28 cellular contexts compared by ENCODE assay signal in genomic region chr4:100023800-100024199, GRCh38.
"Had no signal": no experiment of that assay in that cellular context is flagged by ENCODE, and none has a peak within 500 bp of the region (broad histone marks: within the 10 kb centered on the region; RNA-seq: fewer than 3 reads in every experiment).

No MANE protein-coding gene starts in this region.

- H3K27ac ChIP-seq: ascending aorta, VCaP had no signal

- H3K27me3 ChIP-seq: ascending aorta, cardiac muscle cell had no signal

- H3K4me1 ChIP-seq: ascending aorta had no signal

- DNase-seq: activated B cell treated with CpG ODN at 0.5 μM for 24 hours; activated CD4-positive, alpha-beta memory T cell treated with anti-CD3 and anti-CD28 coated beads, Interleukin-2, amount 10 ng/mL, durations not matched to agents 7 days and 5 days; activated CD4-positive, alpha-beta T cell treated with anti-CD3 and anti-CD28 coated beads for 36 hours; activated CD4-positive, alpha-beta T cell treated with anti-CD3 and anti-CD28 coated beads for 48 hours; activated CD4-positive, alpha-beta T cell treated with anti-CD3 and anti-CD28 coated beads, Interleukin-2, amount 10 ng/mL, durations not matched to agents 7 days and 5 days; activated CD4-positive, alpha-beta T cell treated with anti-CD3 and anti-CD28 coated beads, Interleukin-2, amount 50 U/mL, for 48 hours; activated CD4-positive, CD25-positive, alpha-beta regulatory T cell treated with anti-CD3 and anti-CD28 coated beads, Interleukin-2, amount 50 U/mL, for 72 hours; activated CD8-positive, alpha-beta memory T cell treated with anti-CD3 and anti-CD28 coated beads for 24 hours; activated CD8-positive, alpha-beta memory T cell treated with anti-CD3 and anti-CD28 coated beads, Interleukin-2, amount 10 ng/mL, durations not matched to agents 7 days and 5 days; activated CD8-positive, alpha-beta memory T cell treated with anti-CD3 and anti-CD28 coated beads, Interleukin-2, amount 50 U/mL, for 48 hours; activated CD8-positive, alpha-beta T cell treated with anti-CD3 and anti-CD28 coated beads, Interleukin-2, amount 10 ng/mL, durations not matched to agents 7 days and 5 days; activated effector memory CD4-positive, alpha-beta T cell treated with Interleukin-2 at 50 U/mL for 16 hours; activated gamma-delta T cell; activated naive CD4-positive, alpha-beta T cell treated with anti-CD3 and anti-CD28 coated beads, Interleukin-2, amount 10 ng/mL, durations not matched to agents 7 days and 5 days; activated naive CD4-positive, alpha-beta T cell treated with Interleukin-2 at 50 U/mL for 16 hours; activated naive CD8-positive, alpha-beta T cell treated with anti-CD3 and anti-CD28 coated beads, Interleukin-2, amount 10 ng/mL, durations not matched to agents 7 days and 5 days; activated naive CD8-positive, alpha-beta T cell treated with anti-CD3 and anti-CD28 coated beads, Interleukin-2, amount 50 U/mL, for 24 hours; activated T-cell treated with anti-CD3 and anti-CD28 coated beads, Interleukin-2, amount 50 U/mL, for 24 hours; activated T-cell treated with anti-CD3 and anti-CD28 coated beads, Interleukin-2, amount 50 U/mL, for 48 hours; amygdala; caudate nucleus; cerebellar nuclear complex; T-helper 1 cell; T-helper 2 cell; T-helper 9 cell had no signal

- H3K9me3 ChIP-seq: ascending aorta had no signal

- H3K36me3 ChIP-seq: ascending aorta, cardiac muscle cell had no signal

- H3K4me3 ChIP-seq: ascending aorta, cardiac muscle cell had no signal
